In genomic region chr11:113603277-113604059, GRCh38 we compare ENCODE assay signal across 13 cellular contexts.
DNase-seq lines count a peak whose midpoint lies in the region; ATAC-seq and TF ChIP-seq lines count a peak whose summit lies in the region.
"Had no signal": no experiment of that assay in that cellular context is flagged by ENCODE, and none has a peak within 500 bp of the region (broad histone marks: within the 10 kb centered on the region; RNA-seq: fewer than 3 reads in every experiment).

No MANE protein-coding gene starts in this region.

- H3K9me3 ChIP-seq in right atrium auricular region = peaks cover 0 to 10% of the 10 kb centered on the region in 2 donors
- H3K9me3 ChIP-seq in aorta (ENCODE audit: control insufficient read depth, low read length) = no peaks in the 10 kb centered on the region
- H3K9me3 ChIP-seq: A549 had no signal

- DNase-seq in Right ventricle myocardium superior = peak; percentile 72
- DNase-seq in right atrium auricular region (ENCODE audit: low spot score) = no peak
- peak; percentile 39 to 42 for DNase-seq in dermis microvascular lymphatic vessel endothelial cell (ENCODE audit: low read depth in 2 of 2)
- peak; percentile 31 to 76 for DNase-seq in lung microvascular endothelial cell (ENCODE audit: low read depth in 2 of 2)
- DNase-seq in aorta = peak in 1 of 2 donors; percentile 69
- DNase-seq in retina = no peak
- DNase-seq: activated CD8-positive, alpha-beta T cell treated with anti-CD3 and anti-CD28 coated beads, Interleukin-2, amount 10 ng/mL, durations not matched to agents 7 days and 5 days; natural killer cell; NCI-H748 treated with DMSO at 0.1 percent for 48 hours; upper lobe of left lung had no signal

- H3K36me3 ChIP-seq in right atrium auricular region (no peaks in the 10 kb centered on the region), aorta (ENCODE audit: control insufficient read depth in 1 of 2, insufficient read depth in 2 of 2, low read length in 1 of 2) (no peaks in the 10 kb centered on the region)
- H3K36me3 ChIP-seq: upper lobe of left lung had no signal

- 36 to 40% methylated on average over 5 of the region's 5 CpGs for WGBS in aorta, 2 donors

- intact Hi-C loops in Right ventricle myocardium superior (cut with DNase I) = no loop called here
- intact Hi-C loops in aorta (cut with DNase I) = no loop called here

- H3K4me1 ChIP-seq in right atrium auricular region (peaks cover 0 to 20% of the 10 kb centered on the region in 2 donors), aorta (ENCODE audit: control insufficient read depth in 1 of 2, insufficient read depth in 2 of 2, low read length in 2 of 2) (peaks cover 0 to 3% of the 10 kb centered on the region in 2 donors)
- H3K4me1 ChIP-seq: A549, upper lobe of left lung had no signal

- ATAC-seq in Right ventricle myocardium superior (ENCODE audit: poor library complexity) (peak; percentile 98), aorta (ENCODE audit: low FRiP score) (peak; percentile 68), GM19452 (IDR thresholded peaks at IDR 0.05; ENCODE audit: unreplicated experiment) (no peak), HG03521 (IDR thresholded peaks at IDR 0.05; ENCODE audit: unreplicated experiment) (no peak)
- ATAC-seq: A549; activated CD8-positive, alpha-beta T cell treated with anti-CD3 and anti-CD28 coated beads, Interleukin-2, amount 10 ng/mL, durations not matched to agents 7 days and 5 days; natural killer cell had no signal

- peak overlapping the region in 1 of 2 donors; percentile 33 for H3K27ac ChIP-seq in right atrium auricular region
- peak overlapping the region in 1 of 2 donors; percentile 19 for H3K27ac ChIP-seq in aorta (ENCODE audit: low read depth in 1 of 2, low read length in 2 of 2)
- H3K27ac ChIP-seq: A549, upper lobe of left lung had no signal

- H3K27me3 ChIP-seq in right atrium auricular region (no peaks in the 10 kb centered on the region), aorta (ENCODE audit: control insufficient read depth in 1 of 2, insufficient read depth in 2 of 2, low read length in 1 of 2) (no peaks in the 10 kb centered on the region)
- H3K27me3 ChIP-seq: upper lobe of left lung had no signal

- no peak for TF ChIP-seq CTCF in right atrium auricular region (IDR thresholded peaks at IDR 0.05)

- H3K4me3 ChIP-seq in right atrium auricular region (no peak overlapping the region), aorta (ENCODE audit: low read length in 2 of 2) (no peak overlapping the region)
- H3K4me3 ChIP-seq: A549, upper lobe of left lung had no signal

Comparison
In these comparisons a context has a peak if more than half of its experiments do, and no peak if none do; other contexts are left out.
1. DNase-seq: peak in Right ventricle myocardium superior (single experiment), dermis microvascular lymphatic vessel endothelial cell (2 of 2) and lung microvascular endothelial cell (2 of 2); none in right atrium auricular region (single experiment) and retina (single experiment).
2. ATAC-seq: peak in Right ventricle myocardium superior (single experiment) and aorta (single experiment); none in GM19452 (single experiment) and HG03521 (single experiment).